Comparison of ENCODE assay signal across 16 cellular contexts in the genomic region with DNA sequence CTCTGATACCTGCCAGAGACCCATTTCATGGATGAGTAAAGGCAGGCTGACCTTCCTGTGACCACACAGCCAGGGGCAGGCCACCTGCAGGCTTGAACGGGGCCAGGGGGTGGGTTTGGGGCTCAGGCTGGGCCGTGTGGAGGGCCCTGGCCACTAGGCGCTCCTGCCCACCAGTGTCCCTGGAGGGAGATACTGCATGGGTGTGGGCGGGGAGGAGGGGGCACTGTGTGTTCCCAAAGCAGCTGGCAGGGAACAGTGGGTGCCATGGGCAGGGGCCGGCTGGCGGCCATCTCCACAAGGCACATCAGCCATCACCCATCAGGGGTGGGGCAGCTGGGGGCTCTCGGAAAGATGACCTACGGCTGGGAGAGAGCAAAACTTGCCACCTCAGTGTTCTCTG. TPM values are rescaled to one million over a fixed set of nuclear protein-coding genes. Genes with fewer than 3 reads are reported as not detected.
DNase-seq lines count a peak whose midpoint lies in the region; ATAC-seq and TF ChIP-seq lines count a peak whose summit lies in the region.
"Had no signal": no experiment of that assay in that cellular context is flagged by ENCODE, and none has a peak within 500 bp of the region (broad histone marks: within the 10 kb centered on the region; RNA-seq: fewer than 3 reads in every experiment).

No MANE protein-coding gene starts in this region.

- H2AFZ ChIP-seq in osteoblast (ENCODE audit: low read length), result no peak overlapping the region
- H2AFZ ChIP-seq: GM23248 had no signal

- H3K4me1 ChIP-seq in RWPE2 (ENCODE audit: insufficient read depth, poor library complexity, severe bottlenecking) (peaks cover 36% of the 10 kb centered on the region), osteoblast (ENCODE audit: insufficient read depth, low read length) (peaks cover 5% of the 10 kb centered on the region)

- no peak overlapping the region for H3K4me3 Mint-ChIP-seq in stimulated activated naive CD8-positive, alpha-beta T cell treated with anti-CD3 and anti-CD28 coated beads, Interleukin-15, amount 100 ng/mL, for 72 hours
- H3K4me3 Mint-ChIP-seq: CD4-positive, alpha-beta memory T cell had no signal

- H3K9me3 Mint-ChIP-seq in stimulated activated naive CD8-positive, alpha-beta T cell treated with anti-CD3 and anti-CD28 coated beads, Interleukin-15, amount 100 ng/mL, for 72 hours, result no peaks in the 10 kb centered on the region
- H3K9me3 Mint-ChIP-seq: CD4-positive, alpha-beta memory T cell had no signal

- no peak overlapping the region for H3K27ac Mint-ChIP-seq in stimulated activated naive CD8-positive, alpha-beta T cell treated with anti-CD3 and anti-CD28 coated beads, Interleukin-15, amount 100 ng/mL, for 72 hours
- H3K27ac Mint-ChIP-seq: CD4-positive, alpha-beta memory T cell had no signal

- no peak overlapping the region for H3K4me3 ChIP-seq in RWPE2 (ENCODE audit: severe bottlenecking)
- no peak overlapping the region for H3K4me3 ChIP-seq in osteoblast (ENCODE audit: insufficient read depth, low read length)
- H3K4me3 ChIP-seq: GM23248 had no signal

- DNase-seq in stimulated activated naive CD8-positive, alpha-beta T cell treated with anti-CD3 and anti-CD28 coated beads, Interleukin-15, amount 100 ng/mL, for 72 hours, result peak in 1 of 2 donors; percentile 2
- no peak for DNase-seq in stimulated activated naive CD8-positive, alpha-beta T cell treated with anti-CD3 and anti-CD28 coated beads, Interleukin-15, Interleukin-2, amounts not matched to agents 100 U/mL and 50 U/mL, for 24 hours
- DNase-seq in RWPE2 (ENCODE audit: low spot score) (peak; percentile 79), osteoblast (ENCODE audit: insufficient read length, low spot score, missing footprints) (peak; percentile 44), SHP77 (lab: John Stamatoyannopoulos, UW) (no peak), activated gamma-delta T cell (lab: John Stamatoyannopoulos, UW) (no peak)
- DNase-seq: ACHN; CD4-positive, alpha-beta memory T cell; GM23248; MV-4-11; NCI-H1417; NCI-H2029; NCI-H2171 treated with DMSO at 0.1 percent for 48 hours; NCI-H748 treated with DMSO at 0.1 percent for 48 hours; PC-3 had no signal

- no peaks in the 10 kb centered on the region for H3K9me3 ChIP-seq in RWPE2 (ENCODE audit: severe bottlenecking)
- no peaks in the 10 kb centered on the region for H3K9me3 ChIP-seq in osteoblast (ENCODE audit: low read depth, low read length)

- no peaks in the 10 kb centered on the region for H3K27me3 Mint-ChIP-seq in stimulated activated naive CD8-positive, alpha-beta T cell treated with anti-CD3 and anti-CD28 coated beads, Interleukin-15, amount 100 ng/mL, for 72 hours
- H3K27me3 Mint-ChIP-seq: CD4-positive, alpha-beta memory T cell had no signal

- peak; percentile 18 for ATAC-seq in stimulated activated naive CD8-positive, alpha-beta T cell treated with anti-CD3 and anti-CD28 coated beads, Interleukin-15, amount 100 ng/mL, for 72 hours
- ATAC-seq in stimulated activated naive CD8-positive, alpha-beta T cell treated with anti-CD3 and anti-CD28 coated beads, Interleukin-15, Interleukin-2, amounts not matched to agents 100 U/mL and 50 U/mL, for 24 hours, result no peak
- ATAC-seq in RWPE2 (ENCODE audit: low read depth) (no peak), GM18520 (IDR thresholded peaks at IDR 0.05; ENCODE audit: unreplicated experiment) (no peak)
- ATAC-seq: PC-3 had no signal

- peaks cover 81% of the 10 kb centered on the region for H3K79me2 ChIP-seq in osteoblast (ENCODE audit: insufficient read depth, low read length)

- no peak for TF ChIP-seq CTCF in RWPE2 (IDR thresholded peaks at IDR 0.05; ENCODE audit: poor library complexity, severe bottlenecking)
- no peak for TF ChIP-seq CTCF in osteoblast (IDR thresholded peaks at IDR 0.05; ENCODE audit: extremely low read depth, low read depth, low read length)

- H3K4me1 Mint-ChIP-seq in stimulated activated naive CD8-positive, alpha-beta T cell treated with anti-CD3 and anti-CD28 coated beads, Interleukin-15, amount 100 ng/mL, for 72 hours, result peaks cover 2% of the 10 kb centered on the region

- no peak overlapping the region for H3K4me2 ChIP-seq in osteoblast (ENCODE audit: insufficient read depth, low read length)

- peaks cover 69% of the 10 kb centered on the region for H4K20me1 ChIP-seq in osteoblast (ENCODE audit: insufficient read depth, low read length)

- H3K36me3 ChIP-seq in RWPE2 (ENCODE audit: low read depth) (peaks cover 36% of the 10 kb centered on the region), osteoblast (ENCODE audit: insufficient read depth, low read length) (peaks cover 16% of the 10 kb centered on the region)

- peak overlapping the region; percentile 96 for H3K27ac ChIP-seq in RWPE2 (ENCODE audit: poor library complexity, severe bottlenecking)
- no peak overlapping the region for H3K27ac ChIP-seq in osteoblast (ENCODE audit: low read depth, low read length)
- H3K27ac ChIP-seq: GM23248 had no signal

- no peaks in the 10 kb centered on the region for H3K27me3 ChIP-seq in RWPE2 (ENCODE audit: insufficient read depth, poor library complexity, severe bottlenecking)
- H3K27me3 ChIP-seq in osteoblast (ENCODE audit: insufficient read depth, low read length), result no peaks in the 10 kb centered on the region

RNA-seq across cellular contexts. Expression of a gene that starts 15.4 kb away (rescaled TPM):
- 22.1 and 22.4 TPM in 2 replicates for total RNA-seq in osteoblast

Comparison
In these comparisons a context has a peak if more than half of its experiments do, and no peak if none do; other contexts are left out.
1. DNase-seq: peak in RWPE2 (single experiment) and osteoblast (single experiment); none in stimulated activated naive CD8-positive, alpha-beta T cell treated with anti-CD3 and anti-CD28 coated beads, Interleukin-15, Interleukin-2, amounts not matched to agents 100 U/mL and 50 U/mL, for 24 hours (single experiment), SHP77 (0 of 2) and activated gamma-delta T cell (single experiment).